ENCODE assay signal across 17 cellular contexts in genomic region chr18:75253784-75254183, GRCh38. TPM values are rescaled to one million over a fixed set of nuclear protein-coding genes. Genes with fewer than 3 reads are reported as not detected.
DNase-seq lines count a peak whose midpoint lies in the region; ATAC-seq and TF ChIP-seq lines count a peak whose summit lies in the region.
"Had no signal": no experiment of that assay in that cellular context is flagged by ENCODE, and none has a peak within 500 bp of the region (broad histone marks: within the 10 kb centered on the region; RNA-seq: fewer than 3 reads in every experiment).

No MANE protein-coding gene starts in this region.

- H3K4me3 Mint-ChIP-seq in HFFc6 = peak overlapping the region; percentile 81
- H3K4me3 Mint-ChIP-seq: activated CD4-positive, alpha-beta memory T cell treated with anti-CD3 and anti-CD28 coated beads for 36 hours had no signal

- H3K9ac ChIP-seq in stomach smooth muscle (ENCODE audit: low read length in 2 of 2) = peak overlapping the region in 1 of 2 donors; percentile 41

- no peaks in the 10 kb centered on the region; the same call in 1 of the 2 replicates for H3K27me3 Mint-ChIP-seq in HFFc6 (ENCODE audit: insufficient read depth)
- H3K27me3 Mint-ChIP-seq: activated CD4-positive, alpha-beta memory T cell treated with anti-CD3 and anti-CD28 coated beads for 36 hours; CD4-positive, alpha-beta memory T cell had no signal

- no peaks in the 10 kb centered on the region for H3K9me3 Mint-ChIP-seq in HFFc6
- H3K9me3 Mint-ChIP-seq: activated CD4-positive, alpha-beta memory T cell treated with anti-CD3 and anti-CD28 coated beads for 36 hours; CD4-positive, alpha-beta memory T cell had no signal

- ATAC-seq in GM19463 (IDR thresholded peaks at IDR 0.05; ENCODE audit: unreplicated experiment) = no peak
- ATAC-seq in GM18519 (IDR thresholded peaks at IDR 0.05; ENCODE audit: low FRiP score, unreplicated experiment) = no peak
- ATAC-seq: stimulated activated naive CD8-positive, alpha-beta T cell treated with anti-CD3 and anti-CD28 coated beads, Interleukin-15, Interleukin-2, amounts not matched to agents 100 U/mL and 50 U/mL, for 24 hours had no signal

- H3K4me3 ChIP-seq in breast epithelium (peak overlapping the region in 1 of 3 donors; percentile 2), right atrium auricular region (no peak overlapping the region), stomach smooth muscle (ENCODE audit: low read length in 2 of 2) (peak overlapping the region; percentile 16 to 26)
- H3K4me3 ChIP-seq: psoas muscle had no signal

- no peaks in the 10 kb centered on the region for H3K9me3 ChIP-seq in breast epithelium
- H3K9me3 ChIP-seq in right atrium auricular region = no peaks in the 10 kb centered on the region
- H3K9me3 ChIP-seq in stomach smooth muscle (ENCODE audit: control insufficient read depth in 2 of 2, low read length in 2 of 2) = no peaks in the 10 kb centered on the region
- H3K9me3 ChIP-seq: psoas muscle had no signal

- H3K27ac ChIP-seq in breast epithelium (peak overlapping the region; percentile 41 to 54), right atrium auricular region (peak overlapping the region; percentile 22 to 32), stomach smooth muscle (ENCODE audit: low read length) (peak overlapping the region; percentile 13)
- H3K27ac ChIP-seq: psoas muscle had no signal

- intact Hi-C loops in breast epithelium (cut with DNase I; ENCODE audit: low total_unique reads) = no loop called here

- H3K27me3 ChIP-seq in breast epithelium (no peaks in the 10 kb centered on the region), right atrium auricular region (no peaks in the 10 kb centered on the region), stomach smooth muscle (ENCODE audit: control insufficient read depth in 1 of 2, insufficient read depth in 2 of 2, low read length in 2 of 2) (no peaks in the 10 kb centered on the region)

- DNase-seq in HFFc6 (no peak), breast epithelium (ENCODE audit: low spot score in 2 of 2) (no peak), right atrium auricular region (ENCODE audit: low spot score) (no peak), NCI-H2171 (lab: John Stamatoyannopoulos, UW) (no peak), activated gamma-delta T cell treated with Interleukin-2 at 50 U/mL for 16 hours (no peak)
- DNase-seq: activated CD4-positive, alpha-beta memory T cell treated with anti-CD3 and anti-CD28 coated beads for 36 hours; activated effector memory CD4-positive, alpha-beta T cell treated with Interleukin-2 at 50 U/mL for 16 hours; CD4-positive, alpha-beta memory T cell; GF-D8; NCI-H1436; NCI-H524 treated with DMSO at 0.1 percent for 48 hours; psoas muscle; stimulated activated CD4-positive, alpha-beta T cell treated with anti-CD3 and anti-CD28 coated beads, Interleukin-4, amount 100 ng/mL, for 24 hours; stimulated activated naive CD8-positive, alpha-beta T cell treated with anti-CD3 and anti-CD28 coated beads, Interleukin-15, Interleukin-2, amounts not matched to agents 100 U/mL and 50 U/mL, for 24 hours had no signal

- H3K4me1 Mint-ChIP-seq in HFFc6 (ENCODE audit: low read depth) = peaks cover 74% of the 10 kb centered on the region

- no peaks in the 10 kb centered on the region for H3K4me1 ChIP-seq in breast epithelium
- peaks cover 0 to 67% of the 10 kb centered on the region in 2 donors for H3K4me1 ChIP-seq in right atrium auricular region
- H3K4me1 ChIP-seq in stomach smooth muscle (ENCODE audit: control insufficient read depth, insufficient read depth, low read length) = peaks cover 17% of the 10 kb centered on the region

- H3K36me3 Mint-ChIP-seq in HFFc6 (ENCODE audit: low read depth) = no peaks in the 10 kb centered on the region
- H3K36me3 Mint-ChIP-seq: activated CD4-positive, alpha-beta memory T cell treated with anti-CD3 and anti-CD28 coated beads for 36 hours; CD4-positive, alpha-beta memory T cell had no signal

- peak overlapping the region; percentile 82 for H3K27ac Mint-ChIP-seq in HFFc6
- H3K27ac Mint-ChIP-seq: activated CD4-positive, alpha-beta memory T cell treated with anti-CD3 and anti-CD28 coated beads for 36 hours had no signal

- no peak for TF ChIP-seq POLR2A in breast epithelium (IDR thresholded peaks at IDR 0.05)

- TF ChIP-seq CTCF in HFFc6 (IDR thresholded peaks at IDR 0.05) (no peak), breast epithelium (IDR thresholded peaks at IDR 0.05) (no peak), right atrium auricular region (IDR thresholded peaks at IDR 0.05) (no peak)

- no peaks in the 10 kb centered on the region for H3K36me3 ChIP-seq in breast epithelium
- no peaks in the 10 kb centered on the region for H3K36me3 ChIP-seq in right atrium auricular region
- H3K36me3 ChIP-seq in stomach smooth muscle (ENCODE audit: control insufficient read depth in 2 of 2, insufficient read depth in 2 of 2, low read length in 2 of 2) = no peaks in the 10 kb centered on the region

RNA-seq across cellular contexts. Expression of gene TSHZ1, which starts 43.2 kb away (rescaled TPM):
- 10 to 100 TPM; 18.6 to 25.0 (median 23.3) TPM for total RNA-seq in HFFc6 (2021; fragmentation: NEBNext Ultra II Directional; extraction: Animal tissue kit (Norgen Biotek cat#: 25700))
- 10 to 100 TPM; 12.3 to 18.3 (median 16.4) TPM for total RNA-seq in breast epithelium
- 10 to 100 TPM; 14.5 to 19.4 TPM for total RNA-seq in right atrium auricular region

RNA-seq across cellular contexts. Expression of gene PTGR3, which starts 44.8 kb away (rescaled TPM):
- 10 to 100 TPM; 37.9 to 47.5 (median 41.8) TPM for total RNA-seq in HFFc6 (2021; fragmentation: NEBNext Ultra II Directional; extraction: Animal tissue kit (Norgen Biotek cat#: 25700))
- total RNA-seq in breast epithelium = 10 to 100 TPM; 21.3 to 32.9 (median 22.9) TPM
- total RNA-seq in right atrium auricular region = 10 to 100 TPM; 16.7 to 33.9 TPM

Comparison
In these comparisons a context has a peak if more than half of its experiments do, and no peak if none do; other contexts are left out.
1. H3K4me3 ChIP-seq: peak in stomach smooth muscle (2 of 2); none in right atrium auricular region (0 of 2).
2. Peak in every context shown above with its lines, with median percentiles within 50 percentile points of each other: H3K27ac ChIP-seq.